ENCODE assay signal across 1 cellular context in the genomic region with DNA sequence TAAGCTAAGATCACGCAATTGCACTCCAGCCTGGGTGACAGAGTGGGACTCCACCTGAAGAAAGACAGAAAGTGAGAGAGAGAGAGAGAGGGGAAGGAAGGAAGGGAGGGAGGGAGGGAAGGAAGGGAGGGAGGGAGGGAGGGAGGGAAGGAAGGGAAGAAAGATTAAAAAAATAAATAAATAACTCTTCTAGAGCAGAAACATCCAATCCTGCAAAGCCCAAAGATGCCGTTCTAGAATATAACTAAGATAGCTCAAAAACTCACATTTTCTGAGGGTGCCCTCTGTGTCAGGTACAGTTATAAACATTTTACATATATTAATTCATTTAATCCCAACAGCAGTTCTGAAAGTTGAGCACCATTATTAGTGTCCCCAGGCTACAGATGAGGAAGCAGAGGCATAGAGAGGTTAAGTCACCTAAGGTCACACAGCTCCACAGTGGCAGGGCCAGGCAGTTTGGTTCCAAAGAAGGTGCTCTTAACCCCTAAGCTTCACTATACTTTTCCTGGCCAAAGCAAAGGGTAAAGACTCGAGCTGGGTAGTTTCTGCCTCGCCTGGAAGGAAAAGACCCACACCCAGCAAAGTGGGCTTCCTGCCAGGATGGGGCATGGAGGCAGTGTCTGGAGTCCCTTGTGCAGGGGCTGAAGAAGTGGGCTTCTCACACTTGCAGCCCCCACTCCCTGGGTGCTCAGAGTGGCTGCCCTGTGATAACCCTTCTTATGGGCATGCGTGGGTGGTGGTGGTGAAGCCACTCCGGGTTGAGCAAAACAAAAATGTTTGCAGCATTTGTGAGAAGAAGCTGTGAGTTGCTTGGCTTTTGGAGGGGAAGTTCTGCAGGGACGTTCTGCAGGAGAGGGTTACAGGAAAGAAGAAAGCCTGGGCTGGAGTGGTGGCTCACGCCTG.
TF ChIP-seq lines count a peak whose summit lies in the region.

No MANE protein-coding gene starts in this region.

TF ChIP-seq in GM12878, 131 proteins besides CTCF, POLR2A, EP300 and RAD21:
- TF ChIP-seq RELB (IDR thresholded peaks at IDR 0.05; ENCODE audit: low read depth) (no peak), CEBPB (IDR thresholded peaks at IDR 0.05; ENCODE audit: borderline replicate concordance in 1 of 2, low read depth in 2 of 2, low read length in 2 of 2) (no peak), FOS (IDR thresholded peaks at IDR 0.05; ENCODE audit: borderline replicate concordance, extremely low read depth, insufficient read length) (no peak), SKIL (IDR thresholded peaks at IDR 0.05; ENCODE audit: low read depth, poor library complexity, severe bottlenecking) (no peak), EGR1 (IDR thresholded peaks at IDR 0.05; ENCODE audit: borderline replicate concordance in 1 of 2, low read depth in 2 of 2, low read length in 2 of 2) (peak in 1 of 2 experiments; percentile 62; a peak in 2 of 3 replicates), POLR2AphosphoS5 (IDR thresholded peaks at IDR 0.05; ENCODE audit: low read length) (no peak), CBFB (IDR thresholded peaks at IDR 0.05; ENCODE audit: low read depth) (no peak), ESRRA (IDR thresholded peaks at IDR 0.05; ENCODE audit: low read length) (0 out of 2 replicates have a peak, but pooled peaks have one; percentile 19), PML (IDR thresholded peaks at IDR 0.05; ENCODE audit: low read length) (no peak)
